ENCODE assay signal across 8 cellular contexts in genomic region chr18:3448845-3449701, GRCh38. TPM values are rescaled to one million over a fixed set of nuclear protein-coding genes. Genes with fewer than 3 reads are reported as not detected.
DNase-seq lines count a peak whose midpoint lies in the region; TF ChIP-seq lines count a peak whose summit lies in the region.

No MANE protein-coding gene starts in this region.

- CTCF ChIA-PET in HEK293T (lab: Yijun Ruan, JAX), result interaction anchor here (0.7 kb wide), 1 partner anchor 221 kb away, joined by 9 read pairs; no protein-coding TSS in a partner anchor

- POLR2A ChIA-PET in HEK293T (lab: Yijun Ruan, JAX), result interaction anchor here (0.8 to 2.0 kb wide), 6 partner anchors 37 to 155 kb away, joined by 3 to 10 read pairs (median 4); no protein-coding TSS in a partner anchor

- intact Hi-C loops in breast epithelium (cut with DNase I; ENCODE audit: low total_unique reads), result loop anchor here (2.0 kb wide), 1 partner anchor 144 kb away; no protein-coding TSS in a partner anchor

- TF ChIP-seq POLR2A in breast epithelium (IDR thresholded peaks at IDR 0.05), result peak; percentile 90

- H3K36me3 ChIP-seq in breast epithelium, result no peaks in the 10 kb centered on the region

- no peaks in the 10 kb centered on the region for H3K27me3 ChIP-seq in breast epithelium

- H3K4me3 ChIP-seq in GM12875 (ENCODE audit: low read depth, low read length) (peak overlapping the region; percentile 54), breast epithelium (peak overlapping the region; percentile 88 to 97 (median 88))

- H3K9me3 ChIP-seq in breast epithelium, result no peaks in the 10 kb centered on the region

- H3K4me1 ChIP-seq in breast epithelium, result no peaks in the 10 kb centered on the region

- TF ChIP-seq CTCF in GM12875 (IDR thresholded peaks at IDR 0.05; ENCODE audit: borderline replicate concordance, insufficient read depth, low read depth, low read length) (no peak), VCaP (conservative IDR thresholded peaks at IDR 0.05) (no peak), breast epithelium (IDR thresholded peaks at IDR 0.05) (no peak)

- peak; percentile 21 for DNase-seq in HEK293T (ENCODE audit: extremely low spot score)
- peak; percentile 91 for DNase-seq in NCI-H128 (lab: John Stamatoyannopoulos, UW; ENCODE audit: unreplicated experiment)
- DNase-seq in breast epithelium (ENCODE audit: low spot score in 2 of 2), result peak; percentile 91 to 96
- peak; percentile 97 for DNase-seq in islet precursor cell
- peak; percentile 59 to 69 (median 67) for DNase-seq in stimulated activated CD4-positive, alpha-beta T cell treated with anti-CD3 and anti-CD28 coated beads, Interleukin-12 subunit alpha, Interleukin-12 subunit beta, amount 100 ng/mL, for 48 hours (ENCODE audit: low read depth in 2 of 3, low spot score in 1 of 3)
- DNase-seq in DMS114 treated with DMSO at 0.1 percent for 48 hours (lab: John Stamatoyannopoulos, UW; ENCODE audit: unreplicated experiment), result no peak

- H3K27ac ChIP-seq in VCaP (peak overlapping the region; percentile 96), breast epithelium (peak overlapping the region; percentile 99 to 100)

TF ChIP-seq in HEK293T, 16 proteins besides CTCF, POLR2A, EP300 and RAD21:
- TF ChIP-seq FOXA1 (IDR thresholded peaks at IDR 0.05) (no peak), CTBP1 (IDR thresholded peaks at IDR 0.05; ENCODE audit: borderline replicate concordance) (no peak), FOXM1 (IDR thresholded peaks at IDR 0.05; ENCODE audit: borderline replicate concordance) (no peak), L3MBTL2 (conservative IDR thresholded peaks at IDR 0.05) (peak; percentile 10; the same call in 1 of the 2 replicates), ELF4 (IDR thresholded peaks at IDR 0.05) (no peak), HDGF (IDR thresholded peaks at IDR 0.05; ENCODE audit: borderline replicate concordance) (no peak)
TF ChIP-seq in HEK293T: peak in this region for 1.

RNA-seq across cellular contexts. Expression of gene TGIF1, which starts 0.9 kb away (rescaled TPM):
- 100 to 1,000 TPM in 2 of 3 donors, 10 to 100 TPM in 1; 67.7 to 161 (median 108) TPM for total RNA-seq in breast epithelium
